In the genomic region with DNA sequence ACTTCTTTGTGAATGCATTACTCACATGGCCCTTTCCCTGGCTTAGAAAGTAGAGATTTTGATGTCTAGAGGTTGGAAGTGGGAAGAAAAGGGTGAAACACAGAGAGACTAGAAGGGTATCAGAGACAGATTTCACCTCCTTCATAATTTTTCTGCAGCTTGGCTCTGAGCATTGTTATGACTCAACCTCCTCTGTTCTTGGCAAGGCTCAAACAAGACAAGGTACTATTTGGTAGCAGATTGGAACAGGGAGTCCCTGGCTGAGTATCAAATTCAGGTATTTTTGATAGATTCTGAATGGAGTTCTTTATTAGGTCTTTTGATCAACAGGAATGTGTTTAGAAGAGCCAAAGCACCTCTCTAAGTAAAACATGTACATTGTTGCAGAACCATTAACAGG, we compare ENCODE assay signal across 20 cellular contexts.
DNase-seq lines count a peak whose midpoint lies in the region; ATAC-seq, FAIRE-seq and TF ChIP-seq lines count a peak whose summit lies in the region.
"Had no signal": no experiment of that assay in that cellular context is flagged by ENCODE, and none has a peak within 500 bp of the region (broad histone marks: within the 10 kb centered on the region; RNA-seq: fewer than 3 reads in every experiment).

No MANE protein-coding gene starts in this region.

- peaks cover 6 to 17% of the 10 kb centered on the region in 2 donors for H3K4me1 ChIP-seq in thyroid gland
- H3K4me1 ChIP-seq in OCI-LY7 (ENCODE audit: insufficient read depth, low read length, poor library complexity, severe bottlenecking) = no peaks in the 10 kb centered on the region
- no peaks in the 10 kb centered on the region for H3K4me1 ChIP-seq in psoas muscle

- TF ChIP-seq CTCF in astrocyte of the spinal cord (IDR thresholded peaks at IDR 0.05; ENCODE audit: low read depth, low read length) (no peak), bronchial epithelial cell (IDR thresholded peaks at IDR 0.05; ENCODE audit: insufficient read depth, low read length, severe bottlenecking) (no peak), thyroid gland (IDR thresholded peaks at IDR 0.05) (no peak), OCI-LY7 (conservative IDR thresholded peaks at IDR 0.05; ENCODE audit: low read length) (no peak), psoas muscle (IDR thresholded peaks at IDR 0.05) (no peak)

- DNase-seq in astrocyte of the spinal cord (ENCODE audit: low read depth, low spot score) (peak; percentile 3), bronchial epithelial cell (ENCODE audit: low read depth) (peak; percentile 11), left lobe of liver (ENCODE audit: low spot score) (no peak), thyroid gland (peak; percentile 23 to 31), OCI-LY7 (ENCODE audit: low spot score) (no peak), psoas muscle (no peak)
- DNase-seq in activated naive CD4-positive, alpha-beta T cell treated with anti-CD3 and anti-CD28 coated beads, Interleukin-2, amount 50 U/mL, for 16 hours = no peak
- DNase-seq: C1 segment of cervical spinal cord; Calu3; CD4-positive, alpha-beta T cell; DMS 273 treated with DMSO at 0.1 percent for 48 hours; DMS79; GOT3 had no signal

- BruUV-seq in OCI-LY7 (replicated peaks; lab: Mats Ljungman, UMichigan) = no TSS peak

- no peak overlapping the region for H3K4me2 ChIP-seq in OCI-LY7 (ENCODE audit: low read length)

- intact Hi-C loops in thyroid gland (cut with DNase I) (no loop called here), OCI-LY7 (cut with micrococcal nuclease; ENCODE audit: unreplicated experiment) (no loop called here), psoas muscle (cut with DNase I) (no loop called here)

- H3K27me3 ChIP-seq in bronchial epithelial cell (ENCODE audit: control insufficient read depth, insufficient read depth, low read length) (no peaks in the 10 kb centered on the region), thyroid gland (no peaks in the 10 kb centered on the region), psoas muscle (ENCODE audit: insufficient read depth in 3 of 3, low read length in 2 of 3) (peaks cover 0 to 26% (median 0%) of the 10 kb centered on the region in 3 donors)

- POLR2A ChIA-PET in OCI-LY7 (lab: Charles Lee) = no interaction called here

- H2AFZ ChIP-seq in OCI-LY7 (ENCODE audit: low read length) = no peak overlapping the region

- H4K20me1 ChIP-seq in OCI-LY7 (ENCODE audit: insufficient read depth, low read length) = no peaks in the 10 kb centered on the region

- CTCF ChIA-PET in OCI-LY7 (lab: Charles Lee; ENCODE audit: unreplicated experiment) = no interaction called here

- in situ Hi-C loops in astrocyte of the spinal cord (cut with HindIII; ENCODE audit: low sequenced_read_pairs) = no loop called here

- peak overlapping the region; percentile 75 to 95 (median 75) for H3K27ac ChIP-seq in thyroid gland
- H3K27ac ChIP-seq in OCI-LY7 (ENCODE audit: low read depth, low read length, poor library complexity, severe bottlenecking) = no peak overlapping the region
- H3K27ac ChIP-seq in psoas muscle = no peak overlapping the region

- TF ChIP-seq POLR2A in thyroid gland (IDR thresholded peaks at IDR 0.05) = peak in 1 of 2 donors; percentile 36

- H3K9me3 ChIP-seq in thyroid gland (no peaks in the 10 kb centered on the region), OCI-LY7 (ENCODE audit: low read length) (no peaks in the 10 kb centered on the region), psoas muscle (no peaks in the 10 kb centered on the region)
- H3K9me3 ChIP-seq: HAP-1 had no signal

- FAIRE-seq in bronchial epithelial cell (lab: Jason Lieb, UNC) = no peak
- FAIRE-seq: A204.1, G401.6, GM12891, GM19239, HepG2, HTR-8/SVneo had no signal

- H3K36me3 ChIP-seq in bronchial epithelial cell (ENCODE audit: control insufficient read depth, insufficient read depth, low read length) (no peaks in the 10 kb centered on the region), thyroid gland (no peaks in the 10 kb centered on the region), OCI-LY7 (ENCODE audit: insufficient read depth, low read length) (no peaks in the 10 kb centered on the region), psoas muscle (ENCODE audit: insufficient read depth in 1 of 2, low read depth in 1 of 2) (no peaks in the 10 kb centered on the region)
- H3K36me3 ChIP-seq: HAP-1 had no signal

- H3K4me3 ChIP-seq in astrocyte of the spinal cord (ENCODE audit: low read depth, low read length) (no peak overlapping the region), bronchial epithelial cell (ENCODE audit: low read depth, low read length) (no peak overlapping the region), thyroid gland (replicated peaks in 1 of 3) (no peak overlapping the region), OCI-LY7 (ENCODE audit: low read depth, low read length, poor library complexity, severe bottlenecking) (no peak overlapping the region), psoas muscle (no peak overlapping the region)
- H3K4me3 ChIP-seq: HAP-1 had no signal

- H3K79me2 ChIP-seq in OCI-LY7 (ENCODE audit: insufficient read depth, low read depth, low read length) = no peaks in the 10 kb centered on the region

- no peaks in the 10 kb centered on the region for H3K9me2 ChIP-seq in OCI-LY7 (ENCODE audit: insufficient read depth, low read length)

- peak; percentile 20 for ATAC-seq in left lobe of liver
- ATAC-seq in psoas muscle = no peak
- ATAC-seq: HepG2 had no signal

Comparison
In these comparisons a context has a peak if more than half of its experiments do, and no peak if none do; other contexts are left out.
1. DNase-seq: peak in astrocyte of the spinal cord (single experiment), bronchial epithelial cell (single experiment) and thyroid gland (2 of 2); none in left lobe of liver (single experiment), activated naive CD4-positive, alpha-beta T cell treated with anti-CD3 and anti-CD28 coated beads, Interleukin-2, amount 50 U/mL, for 16 hours (single experiment), OCI-LY7 (single experiment) and psoas muscle (0 of 2).
2. H3K27ac ChIP-seq: peak in thyroid gland (3 of 3); none in OCI-LY7 (single experiment) and psoas muscle (single experiment).